ENCODE assay signal across 16 cellular contexts in the genomic region with DNA sequence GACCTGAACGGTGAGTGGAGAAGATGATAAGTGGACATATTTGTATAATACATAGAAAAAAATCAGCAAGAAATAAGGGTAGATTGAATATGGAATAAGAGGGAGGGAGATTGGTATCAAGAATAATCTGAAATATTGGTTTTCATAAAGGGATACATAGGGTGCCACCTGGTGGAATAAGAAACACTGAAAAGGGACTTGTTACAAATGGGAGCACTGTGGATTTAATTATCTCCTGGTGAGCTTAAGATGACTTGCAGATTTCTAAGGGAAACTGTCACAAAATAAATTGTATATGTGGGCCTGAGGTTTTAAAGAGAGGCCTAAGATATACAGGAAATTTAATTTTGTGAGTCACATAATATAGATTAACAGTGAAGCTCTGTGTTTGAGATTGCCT.
A peak's percentile ranks its signal among the peaks of the same experiment; 100 is the strongest.
DNase-seq lines count a peak whose midpoint lies in the region; ATAC-seq and TF ChIP-seq lines count a peak whose summit lies in the region.
"Had no signal": no experiment of that assay in that cellular context is flagged by ENCODE, and none has a peak within 500 bp of the region (broad histone marks: within the 10 kb centered on the region; RNA-seq: fewer than 3 reads in every experiment).

No MANE protein-coding gene starts in this region.

- H3K27ac ChIP-seq in PC-3 (ENCODE audit: low read length) = no peak overlapping the region
- H3K27ac ChIP-seq: stomach had no signal

- CTCF ChIA-PET in PC-3 (lab: Charles Lee) = no interaction called here

- ATAC-seq in PC-3 = no peak
- ATAC-seq: left colon; naive thymus-derived CD8-positive, alpha-beta T cell; sciatic nerve had no signal

- in situ Hi-C loops in SK-MEL-5 (cut with HindIII; ENCODE audit: low pct_unique_long_range_greater_than_20kb, low sequenced_read_pairs) = no loop called here

- H3K27me3 ChIP-seq in BE2C (no peaks in the 10 kb centered on the region), PC-3 (ENCODE audit: low read length) (no peaks in the 10 kb centered on the region)
- H3K27me3 ChIP-seq: stomach had no signal

- no TSS peak for BruUV-seq in PC-3 (replicated peaks; lab: Mats Ljungman, UMichigan)

- no peaks in the 10 kb centered on the region for H3K9me2 ChIP-seq in PC-3 (replicated peaks; ENCODE audit: low read length)

- DNase-seq in BE2C = peak; percentile 25
- DNase-seq in HS-27A (ENCODE audit: low read depth) = peak; percentile 1
- DNase-seq in SK-MEL-5 (ENCODE audit: low read depth, low spot score) = peak; percentile 58
- no peak for DNase-seq in epithelial cell of proximal tubule (ENCODE audit: low read depth)
- DNase-seq in mucosa of gallbladder (ENCODE audit: low spot score) = no peak
- DNase-seq in PC-3 = no peak
- DNase-seq in NCI-H2196 treated with DMSO at 0.1 percent for 48 hours (lab: John Stamatoyannopoulos, UW; ENCODE audit: unreplicated experiment) = no peak
- no peak for DNase-seq in amniotic stem cell (lab: John Stamatoyannopoulos, UW)
- DNase-seq: activated CD4-positive, alpha-beta T cell treated with anti-CD3 and anti-CD28 coated beads for 4 hours; activated T-cell treated with anti-CD3 and anti-CD28 coated beads, Interleukin-2, amount 50 U/mL, for 48 hours; left colon; naive thymus-derived CD8-positive, alpha-beta T cell; NCI-H146; stomach; T-helper 1 cell had no signal

- H3K4me2 ChIP-seq in PC-3 (ENCODE audit: low read length) = no peak overlapping the region

- no peaks in the 10 kb centered on the region for H3K36me3 ChIP-seq in BE2C
- no peaks in the 10 kb centered on the region for H3K36me3 ChIP-seq in PC-3 (ENCODE audit: low read depth, low read length)
- H3K36me3 ChIP-seq: stomach had no signal

- H3K4me3 ChIP-seq in BE2C (ENCODE audit: low read depth, low read length) (no peak overlapping the region), epithelial cell of proximal tubule (ENCODE audit: low read depth, low read length) (no peak overlapping the region), PC-3 (ENCODE audit: low read length) (no peak overlapping the region)
- H3K4me3 ChIP-seq: stomach had no signal

- POLR2A ChIA-PET in PC-3 (lab: Charles Lee; ENCODE audit: unreplicated experiment) = no interaction called here

- no peak overlapping the region for H3K9ac ChIP-seq in PC-3 (ENCODE audit: low read length)

- no peaks in the 10 kb centered on the region for H3K9me3 ChIP-seq in BE2C
- no peaks in the 10 kb centered on the region for H3K9me3 ChIP-seq in PC-3 (ENCODE audit: low read length)
- H3K9me3 ChIP-seq: stomach had no signal

- H4K20me1 ChIP-seq in PC-3 (ENCODE audit: low read length) = no peaks in the 10 kb centered on the region

- TF ChIP-seq CTCF in BE2C (IDR thresholded peaks at IDR 0.05; ENCODE audit: low read depth, low read length) (peak; percentile 60), epithelial cell of proximal tubule (conservative IDR thresholded peaks at IDR 0.05; ENCODE audit: low read depth, low read length) (peak; percentile 41), PC-3 (conservative IDR thresholded peaks at IDR 0.05; ENCODE audit: low read depth, low read length) (no peak)

- intact Hi-C loops in PC-3 (cut with micrococcal nuclease) = no loop called here

- H3F3A ChIP-seq in PC-3 (ENCODE audit: low read length, unreplicated experiment) = no peaks in the 10 kb centered on the region

- H3K4me1 ChIP-seq in BE2C (peaks cover 9% of the 10 kb centered on the region), PC-3 (ENCODE audit: insufficient read depth, low read length) (no peaks in the 10 kb centered on the region)
- H3K4me1 ChIP-seq: stomach had no signal

- no peak overlapping the region for H2AFZ ChIP-seq in PC-3 (ENCODE audit: low read length)

- no peaks in the 10 kb centered on the region for H3K79me2 ChIP-seq in PC-3 (ENCODE audit: low read length)

Comparison
In these comparisons a context has a peak if more than half of its experiments do, and no peak if none do; other contexts are left out.
1. DNase-seq: peak in BE2C (single experiment), HS-27A (single experiment) and SK-MEL-5 (single experiment); none in epithelial cell of proximal tubule (single experiment), mucosa of gallbladder (single experiment), PC-3 (single experiment), NCI-H2196 treated with DMSO at 0.1 percent for 48 hours (single experiment) and amniotic stem cell (single experiment).